28 cellular contexts compared by ENCODE assay signal in genomic region chr11:21897203-21897602, GRCh38.
DNase-seq lines count a peak whose midpoint lies in the region; ATAC-seq, FAIRE-seq and TF ChIP-seq lines count a peak whose summit lies in the region.
"Had no signal": no experiment of that assay in that cellular context is flagged by ENCODE, and none has a peak within 500 bp of the region (broad histone marks: within the 10 kb centered on the region; RNA-seq: fewer than 3 reads in every experiment).

No MANE protein-coding gene starts in this region.

- no peak overlapping the region for H3K27ac Mint-ChIP-seq in Caco-2 (ENCODE audit: unreplicated experiment)
- H3K27ac Mint-ChIP-seq: activated CD4-positive, alpha-beta T cell treated with anti-CD3 and anti-CD28 coated beads, Interleukin-2, amount 10 ng/mL, durations not matched to agents 7 days and 5 days; activated CD8-positive, alpha-beta memory T cell treated with anti-CD3 and anti-CD28 coated beads, Interleukin-2, amount 10 ng/mL, durations not matched to agents 7 days and 5 days; activated T-cell treated with anti-CD3 and anti-CD28 coated beads, Interleukin-2, amount 50 U/mL, for 72 hours; GM23338; IgD-negative memory B cell; naive thymus-derived CD4-positive, alpha-beta T cell had no signal

- H2AFZ ChIP-seq in GM12878 (ENCODE audit: control insufficient read depth, low read depth, low read length), result no peak overlapping the region
- H2AFZ ChIP-seq: GM23338, PC-9 had no signal

- H3K4me1 ChIP-seq in GM12878 (ENCODE audit: control insufficient read depth, insufficient read depth, low read length) (no peaks in the 10 kb centered on the region), Caco-2 (no peaks in the 10 kb centered on the region)
- H3K4me1 ChIP-seq: prostate gland, testis, uterus had no signal

- RAD21 ChIA-PET in GM12878 (lab: Charles Lee; ENCODE audit: unreplicated experiment), result interaction anchor here (1.2 kb wide), 1 partner anchor 17 kb away, joined by 3 read pairs; no protein-coding TSS in a partner anchor

- no peaks in the 10 kb centered on the region for H4K20me1 ChIP-seq in GM12878 (ENCODE audit: control insufficient read depth, insufficient read depth)

- no peak overlapping the region for H3K4me2 ChIP-seq in GM12878 (ENCODE audit: control insufficient read depth, insufficient read depth)
- H3K4me2 ChIP-seq: GM23338, PC-9 had no signal

- WGBS in GM12878 (ENCODE audit: insufficient coverage, insufficient replicate concordance, low lambda C conversion rate, missing lambda C conversion rate), result 0% methylated on average over 2 of the region's 2 CpGs

- DNase-seq in DMS79 treated with DMSO at 0.1 percent for 48 hours (lab: John Stamatoyannopoulos, UW) (peak; percentile 27), NB4 (ENCODE audit: low read depth) (peak; percentile 13), GM12878 (ENCODE audit: low read depth, low spot score) (no peak), AG20443 (ENCODE audit: low spot score) (no peak), kidney glomerular epithelial cell (lab: John Stamatoyannopoulos, UW) (no peak), Caco-2 (no peak), C1 segment of cervical spinal cord (lab: John Stamatoyannopoulos, UW) (no peak)
- DNase-seq: activated CD4-positive, alpha-beta T cell treated with anti-CD3 and anti-CD28 coated beads, Interleukin-2, amount 10 ng/mL, durations not matched to agents 7 days and 5 days; activated CD8-positive, alpha-beta memory T cell treated with anti-CD3 and anti-CD28 coated beads, Interleukin-2, amount 10 ng/mL, durations not matched to agents 7 days and 5 days; activated naive CD4-positive, alpha-beta T cell treated with Interleukin-2 at 50 U/mL for 16 hours; activated T-cell treated with anti-CD3 and anti-CD28 coated beads, Interleukin-2, amount 50 U/mL, for 72 hours; EL; midbrain; naive thymus-derived CD4-positive, alpha-beta T cell; NCI-H2227 treated with DMSO at 0.1 percent for 48 hours; PC-9; stimulated activated CD4-positive, alpha-beta T cell treated with anti-CD3 and anti-CD28 coated beads, Interleukin-15, amount 100 ng/mL, for 24 hours; stimulated activated naive CD4-positive, alpha-beta T cell treated with Interleukin-2 at 50 U/mL for 16 hours; testis; uterus; WERI-Rb-1 had no signal

- H3K79me2 ChIP-seq in GM12878 (ENCODE audit: control insufficient read depth, insufficient read depth, low read length), result no peaks in the 10 kb centered on the region

- H3K4me3 ChIP-seq in NB4 (ENCODE audit: low read depth, low read length) (no peak overlapping the region), GM12878 (no peak overlapping the region), Caco-2 (ENCODE audit: low read depth, low read length) (no peak overlapping the region)
- H3K4me3 ChIP-seq: GM23338, PC-9, prostate gland, testis, uterus had no signal

- no TSS peak for BruUV-seq in GM12878 (replicated peaks; lab: Mats Ljungman, UMichigan)
- no TSS peak for BruUV-seq in Caco-2 (replicated peaks; lab: Mats Ljungman, UMichigan)

- TF ChIP-seq EP300 in GM12878 (IDR thresholded peaks at IDR 0.05; ENCODE audit: borderline replicate concordance in 1 of 2, control insufficient read depth in 1 of 2, low read depth in 2 of 2, low read length in 2 of 2), result no peak

- H3K36me3 Mint-ChIP-seq in Caco-2 (ENCODE audit: insufficient read depth, unreplicated experiment), result no peaks in the 10 kb centered on the region
- H3K36me3 Mint-ChIP-seq: activated CD8-positive, alpha-beta memory T cell treated with anti-CD3 and anti-CD28 coated beads, Interleukin-2, amount 10 ng/mL, durations not matched to agents 7 days and 5 days; naive thymus-derived CD4-positive, alpha-beta T cell had no signal

- no peaks in the 10 kb centered on the region for H3K9me3 Mint-ChIP-seq in Caco-2 (ENCODE audit: unreplicated experiment)
- H3K9me3 Mint-ChIP-seq: activated CD4-positive, alpha-beta T cell treated with anti-CD3 and anti-CD28 coated beads, Interleukin-2, amount 10 ng/mL, durations not matched to agents 7 days and 5 days; GM23338 had no signal

- ATAC-seq in GM19463 (IDR thresholded peaks at IDR 0.05; ENCODE audit: unreplicated experiment) (peak; percentile 69), GM12878 (peak; percentile 34; the same call in 1 of the 3 replicates)
- ATAC-seq: activated CD8-positive, alpha-beta memory T cell treated with anti-CD3 and anti-CD28 coated beads, Interleukin-2, amount 10 ng/mL, durations not matched to agents 7 days and 5 days; activated T-cell treated with anti-CD3 and anti-CD28 coated beads, Interleukin-2, amount 50 U/mL, for 72 hours; GM23338; naive thymus-derived CD4-positive, alpha-beta T cell; Right ventricle myocardium inferior had no signal

- intact Hi-C loops in GM12878 (cut with micrococcal nuclease; ENCODE audit: unreplicated experiment) (loop anchor here (2.0 kb wide), 1 partner anchor 18 kb away; no protein-coding TSS in a partner anchor), Caco-2 (cut with micrococcal nuclease; ENCODE audit: unreplicated experiment) (no loop called here)

- H3K4me1 Mint-ChIP-seq in Caco-2 (ENCODE audit: low read depth, unreplicated experiment), result no peaks in the 10 kb centered on the region
- H3K4me1 Mint-ChIP-seq: activated CD4-positive, alpha-beta T cell treated with anti-CD3 and anti-CD28 coated beads, Interleukin-2, amount 10 ng/mL, durations not matched to agents 7 days and 5 days; activated CD8-positive, alpha-beta memory T cell treated with anti-CD3 and anti-CD28 coated beads, Interleukin-2, amount 10 ng/mL, durations not matched to agents 7 days and 5 days; GM23338; IgD-negative memory B cell; naive thymus-derived CD4-positive, alpha-beta T cell had no signal

- H3K27me3 Mint-ChIP-seq in Caco-2 (ENCODE audit: insufficient read depth, unreplicated experiment), result no peaks in the 10 kb centered on the region
- H3K27me3 Mint-ChIP-seq: activated CD4-positive, alpha-beta T cell treated with anti-CD3 and anti-CD28 coated beads, Interleukin-2, amount 10 ng/mL, durations not matched to agents 7 days and 5 days; activated CD8-positive, alpha-beta memory T cell treated with anti-CD3 and anti-CD28 coated beads, Interleukin-2, amount 10 ng/mL, durations not matched to agents 7 days and 5 days; IgD-negative memory B cell; naive thymus-derived CD4-positive, alpha-beta T cell had no signal

- CTCF ChIA-PET in GM12878 (lab: Yijun Ruan, JAX) (interaction anchor here (0.6 kb wide), 1 partner anchor 86 kb away, joined by 3 read pairs; no protein-coding TSS in a partner anchor), Caco-2 (lab: Charles Lee) (no interaction called here)

- no peak for FAIRE-seq in GM12878 (lab: Jason Lieb, UNC)
- FAIRE-seq: GM12891, islet of Langerhans had no signal

- in situ Hi-C loops in GM12878 (cut with MboI), result no loop called here

- TF ChIP-seq POLR2A in NB4 (IDR thresholded peaks at IDR 0.05; ENCODE audit: extremely low read depth, insufficient read length), result no peak
- no peak for TF ChIP-seq POLR2A in GM12878 (IDR thresholded peaks at IDR 0.05; ENCODE audit: low read depth, low read length)

- H3K9ac ChIP-seq in GM12878 (ENCODE audit: control insufficient read depth, insufficient read depth, low read length), result no peak overlapping the region

- TF ChIP-seq RAD21 in GM12878 (IDR thresholded peaks at IDR 0.05; ENCODE audit: insufficient read depth, low read depth, low read length), result no peak

- SMC1A ChIA-PET in GM12878 (lab: Charles Lee; ENCODE audit: uncharacterized antibody, unreplicated experiment), result interaction anchor here (0.9 kb wide), 1 partner anchor 9 kb away, joined by 3 read pairs; no protein-coding TSS in a partner anchor

- no peak overlapping the region for H3K4me3 Mint-ChIP-seq in Caco-2 (ENCODE audit: unreplicated experiment)
- H3K4me3 Mint-ChIP-seq: activated CD4-positive, alpha-beta T cell treated with anti-CD3 and anti-CD28 coated beads, Interleukin-2, amount 10 ng/mL, durations not matched to agents 7 days and 5 days; activated CD8-positive, alpha-beta memory T cell treated with anti-CD3 and anti-CD28 coated beads, Interleukin-2, amount 10 ng/mL, durations not matched to agents 7 days and 5 days; activated T-cell treated with anti-CD3 and anti-CD28 coated beads, Interleukin-2, amount 50 U/mL, for 72 hours; GM23338; IgD-negative memory B cell; naive thymus-derived CD4-positive, alpha-beta T cell had no signal

- POLR2A ChIA-PET in GM12878 (lab: Charles Lee), result no interaction called here
- POLR2A ChIA-PET in Caco-2 (lab: Charles Lee), result no interaction called here

- H3K9me3 ChIP-seq in GM12878 (replicated peaks; ENCODE audit: control insufficient read depth, insufficient read depth, low read length), result no peaks in the 10 kb centered on the region
- H3K9me3 ChIP-seq in Caco-2, result no peaks in the 10 kb centered on the region
- H3K9me3 ChIP-seq: prostate gland, testis, uterus had no signal

- no peak overlapping the region for H3K27ac ChIP-seq in GM12878 (ENCODE audit: control insufficient read depth, insufficient read depth)
- H3K27ac ChIP-seq: PC-9, prostate gland, testis, uterus, WERI-Rb-1 had no signal

- H3K27me3 ChIP-seq in GM12878 (replicated peaks in 1 of 2; ENCODE audit: control insufficient read depth in 2 of 2, insufficient read depth in 2 of 2, low read length in 1 of 2) (no peaks in the 10 kb centered on the region), Caco-2 (replicated peaks; ENCODE audit: control insufficient read depth, insufficient read depth, low read length) (no peaks in the 10 kb centered on the region)
- H3K27me3 ChIP-seq: testis, uterus had no signal

- H3K36me3 ChIP-seq in GM12878 (ENCODE audit: control insufficient read depth in 2 of 2, insufficient read depth in 2 of 2, low read length in 1 of 2), result no peaks in the 10 kb centered on the region
- no peaks in the 10 kb centered on the region for H3K36me3 ChIP-seq in Caco-2 (ENCODE audit: control insufficient read depth, insufficient read depth, low read length)
- H3K36me3 ChIP-seq: prostate gland, uterus, WERI-Rb-1 had no signal

- no peak for TF ChIP-seq CTCF in NB4 (IDR thresholded peaks at IDR 0.05; ENCODE audit: low read depth, low read length)
- no peak for TF ChIP-seq CTCF in GM12878 (IDR thresholded peaks at IDR 0.05 in 2 of 3, conservative IDR thresholded peaks at IDR 0.05 in 1 of 3; ENCODE audit: control insufficient read depth in 2 of 3, extremely low read depth in 1 of 3, insufficient read depth in 1 of 3, low read depth in 3 of 3, low read length in 3 of 3)
- no peak for TF ChIP-seq CTCF in Caco-2 (IDR thresholded peaks at IDR 0.05; ENCODE audit: insufficient read depth in 1 of 2, low read depth in 1 of 2, low read length in 1 of 2, severe bottlenecking in 1 of 2, unreplicated experiment in 1 of 2)

TF ChIP-seq in GM12878, 131 proteins besides CTCF, POLR2A, EP300 and RAD21 (continues in another document):
- no peak for TF ChIP-seq ZBED1 (IDR thresholded peaks at IDR 0.05; ENCODE audit: borderline replicate concordance)
- no peak for TF ChIP-seq STAT1 (conservative IDR thresholded peaks at IDR 0.05)

Comparison
In these comparisons a context has a peak if more than half of its experiments do, and no peak if none do; other contexts are left out.
1. DNase-seq: peak in DMS79 treated with DMSO at 0.1 percent for 48 hours (single experiment) and NB4 (single experiment); none in GM12878 (single experiment), AG20443 (single experiment), kidney glomerular epithelial cell (single experiment), Caco-2 (0 of 2) and C1 segment of cervical spinal cord (0 of 14).